Comparison of ENCODE assay signal across 7 cellular contexts in genomic region chr16:66752379-66752778, GRCh38. TPM values are rescaled to one million over a fixed set of nuclear protein-coding genes. Genes with fewer than 3 reads are reported as not detected.
DNase-seq lines count a peak whose midpoint lies in the region; ATAC-seq and TF ChIP-seq lines count a peak whose summit lies in the region.

No MANE protein-coding gene starts in this region.

- WGBS in endodermal cell (ENCODE audit: insufficient coverage in 1 of 2, insufficient read length in 1 of 2), 2 experiments = 75 to 81% methylated on average over 4 to 6 of the region's 6 CpGs

- in situ Hi-C loops in gastrocnemius medialis (cut with MboI; ENCODE audit: low sequenced_read_pairs in 4 of 4) = no loop called here

- no peak overlapping the region for H3K27ac Mint-ChIP-seq in endodermal cell

- H3K4me1 ChIP-seq in DND-41 (ENCODE audit: insufficient read depth, low read length) (peaks cover 39% of the 10 kb centered on the region), OCI-LY7 (ENCODE audit: insufficient read depth, low read length, poor library complexity, severe bottlenecking) (peaks cover 15% of the 10 kb centered on the region), endodermal cell (ENCODE audit: control insufficient read depth, insufficient read depth, low read length) (no peaks in the 10 kb centered on the region), gastrocnemius medialis (peaks cover 15 to 25% of the 10 kb centered on the region in 2 donors)

- peaks cover 16% of the 10 kb centered on the region for H3K4me1 Mint-ChIP-seq in endodermal cell

- peak overlapping the region; percentile 76 for H2AFZ ChIP-seq in DND-41 (ENCODE audit: low read depth, low read length)
- H2AFZ ChIP-seq in OCI-LY7 (ENCODE audit: low read length) = peak overlapping the region; percentile 20; the same call in 1 of the 2 replicates

- H3K4me2 ChIP-seq in DND-41 (ENCODE audit: insufficient read depth, low read length) (peak overlapping the region; percentile 77), OCI-LY7 (ENCODE audit: low read length) (peak overlapping the region; percentile 98; the same call in 1 of the 2 replicates)

- peaks cover 13% of the 10 kb centered on the region for H3K27me3 Mint-ChIP-seq in endodermal cell (ENCODE audit: insufficient read depth)

- H3K9me2 ChIP-seq in OCI-LY7 (ENCODE audit: insufficient read depth, low read length) = no peaks in the 10 kb centered on the region

- H3K4me3 ChIP-seq in DND-41 (ENCODE audit: low read depth in 1 of 2, low read length in 2 of 2) (peak overlapping the region; percentile 12 to 73; a peak in 2 of 4 replicates), OCI-LY7 (ENCODE audit: low read depth, low read length, poor library complexity, severe bottlenecking) (no peak overlapping the region), endodermal cell (ENCODE audit: low read length) (no peak overlapping the region), gastrocnemius medialis (peak overlapping the region in 2 of 4 donors; percentile 74 to 84)

- H3K27ac ChIP-seq in DND-41 (ENCODE audit: low read length) (no peak overlapping the region), OCI-LY7 (ENCODE audit: low read depth, low read length, poor library complexity, severe bottlenecking) (no peak overlapping the region), endodermal cell (ENCODE audit: low read depth, low read length) (no peak overlapping the region), gastrocnemius medialis (peak overlapping the region in 3 of 4 donors; percentile 78 to 96 (median 91))

- CTCF ChIA-PET in OCI-LY7 (lab: Charles Lee; ENCODE audit: unreplicated experiment) = interaction anchor here (0.5 to 1.0 kb wide), 3 partner anchors 39 to 122 kb away, joined by 3 to 5 read pairs (median 4); no protein-coding TSS in a partner anchor

- no peak for ATAC-seq in DND-41 (ENCODE audit: insufficient read depth, low read depth)
- ATAC-seq in gastrocnemius medialis = no peak
- ATAC-seq in HG02642 (IDR thresholded peaks at IDR 0.05; ENCODE audit: poor library complexity, unreplicated experiment) = no peak

- H3K79me2 ChIP-seq in DND-41 (ENCODE audit: insufficient read depth, low read length) = peaks cover 40% of the 10 kb centered on the region
- peaks cover 32% of the 10 kb centered on the region for H3K79me2 ChIP-seq in OCI-LY7 (ENCODE audit: insufficient read depth, low read depth, low read length)

- H3K9me3 Mint-ChIP-seq in endodermal cell = no peaks in the 10 kb centered on the region

- peak overlapping the region; percentile 85; the same call in 1 of the 2 replicates for H3K9ac ChIP-seq in DND-41 (ENCODE audit: low read depth, low read length)
- no peak overlapping the region for H3K9ac ChIP-seq in endodermal cell (ENCODE audit: extremely low read depth, low read length, poor library complexity, severe bottlenecking)

- no peaks in the 10 kb centered on the region for H3K9me3 ChIP-seq in DND-41 (ENCODE audit: insufficient read depth, low read length, severe bottlenecking)
- H3K9me3 ChIP-seq in OCI-LY7 (ENCODE audit: low read length) = no peaks in the 10 kb centered on the region
- H3K9me3 ChIP-seq in endodermal cell (ENCODE audit: control insufficient read depth, low read length) = no peaks in the 10 kb centered on the region
- H3K9me3 ChIP-seq in gastrocnemius medialis = no peaks in the 10 kb centered on the region

- peaks cover 20% of the 10 kb centered on the region for H3K36me3 Mint-ChIP-seq in endodermal cell (ENCODE audit: low read depth)

- H3K4me3 Mint-ChIP-seq in endodermal cell = peak overlapping the region; percentile 87

- intact Hi-C loops in OCI-LY7 (cut with micrococcal nuclease; ENCODE audit: unreplicated experiment) (loop anchor here (5.0 kb wide), 1 partner anchor 135 kb away; no protein-coding TSS in a partner anchor), gastrocnemius medialis (cut with DNase I; ENCODE audit: low total_unique reads) (no loop called here)

- POLR2A ChIA-PET in OCI-LY7 (lab: Charles Lee) = interaction anchor here (0.6 to 1.5 kb wide), 3 partner anchors 10 to 22 kb away, joined by 3 read pairs; no protein-coding TSS in a partner anchor

- TF ChIP-seq CTCF in DND-41 (IDR thresholded peaks at IDR 0.05; ENCODE audit: borderline replicate concordance, extremely low read depth, low read length, poor library complexity, severe bottlenecking) = no peak
- no peak for TF ChIP-seq CTCF in OCI-LY7 (conservative IDR thresholded peaks at IDR 0.05; ENCODE audit: low read length)
- TF ChIP-seq CTCF in endodermal cell (conservative IDR thresholded peaks at IDR 0.05) = no peak
- no peak for TF ChIP-seq CTCF in gastrocnemius medialis (IDR thresholded peaks at IDR 0.05 in 4 of 5, conservative IDR thresholded peaks at IDR 0.05 in 1 of 5)

- BruUV-seq in OCI-LY7 (replicated peaks; lab: Mats Ljungman, UMichigan) = no TSS peak

- no peak for DNase-seq in DND-41
- no peak for DNase-seq in OCI-LY7 (ENCODE audit: low spot score)
- DNase-seq in endodermal cell = no peak
- DNase-seq in gastrocnemius medialis = no peak
- DNase-seq in D341Med (ENCODE audit: low spot score) = no peak
- DNase-seq in NCI-H187 treated with DMSO at 0.1 percent for 48 hours (lab: John Stamatoyannopoulos, UW) = no peak

- H3K36me3 ChIP-seq in DND-41 (ENCODE audit: insufficient read depth, low read length) = peaks cover 27% of the 10 kb centered on the region
- H3K36me3 ChIP-seq in OCI-LY7 (ENCODE audit: insufficient read depth, low read length) = peaks cover 20% of the 10 kb centered on the region
- peaks cover 26% of the 10 kb centered on the region for H3K36me3 ChIP-seq in endodermal cell (ENCODE audit: control insufficient read depth, insufficient read depth, low read length)
- peaks cover 0 to 20% of the 10 kb centered on the region in 2 donors for H3K36me3 ChIP-seq in gastrocnemius medialis

- no peak for TF ChIP-seq POLR2A in gastrocnemius medialis (IDR thresholded peaks at IDR 0.05)

- H4K20me1 ChIP-seq in DND-41 (ENCODE audit: insufficient read depth, low read length) = peaks cover 16% of the 10 kb centered on the region
- H4K20me1 ChIP-seq in OCI-LY7 (ENCODE audit: insufficient read depth, low read length) = peaks cover 13% of the 10 kb centered on the region; the same call in 1 of the 2 replicates

- H3K27me3 ChIP-seq in DND-41 (ENCODE audit: insufficient read depth, low read length, poor library complexity) = peaks cover 10% of the 10 kb centered on the region
- peaks cover 5% of the 10 kb centered on the region for H3K27me3 ChIP-seq in endodermal cell (ENCODE audit: control insufficient read depth, insufficient read depth, low read length, poor library complexity, severe bottlenecking)
- H3K27me3 ChIP-seq in gastrocnemius medialis = no peaks in the 10 kb centered on the region

RNA-seq across cellular contexts. Expression of gene DYNC1LI2, which starts 1.0 kb away (rescaled TPM):
- 48.4 and 48.9 TPM in 2 replicates for total RNA-seq in OCI-LY7 (2014; rRNA removed; shearing (Covaris generic))
- total RNA-seq in OCI-LY7 (2022) (62.4 and 64.0 TPM in 2 replicates), endodermal cell (10 to 100 TPM; 89.5 to 95.9 TPM), gastrocnemius medialis (10 to 100 TPM; 57.4 to 80.3 (median 62.6) TPM)
- 87.1 TPM for polyA plus RNA-seq in endodermal cell (2013, experiment 1 of 2)
- 74.4 TPM for polyA plus RNA-seq in endodermal cell (2013, experiment 2 of 2)

RNA-seq across cellular contexts. Expression of gene TERB1, which starts 49.0 kb away (rescaled TPM):
- total RNA-seq in OCI-LY7 (2014; rRNA removed; shearing (Covaris generic)) = not detected in 2 replicates
- total RNA-seq in OCI-LY7 (2022) = 0.17 TPM in 1 of 2 replicates, not detected in the other
- not detected for total RNA-seq in endodermal cell
- not detected for polyA plus RNA-seq in endodermal cell (2013, experiment 1 of 2)
- polyA plus RNA-seq in endodermal cell (2013, experiment 2 of 2) = not detected
- total RNA-seq in gastrocnemius medialis = not detected

RNA-seq across cellular contexts. Expression of gene CMTM4, which starts 55.8 kb away (rescaled TPM):
- 0.03 TPM in 1 of 2 replicates, not detected in the other for total RNA-seq in OCI-LY7 (2014; rRNA removed; shearing (Covaris generic))
- total RNA-seq in OCI-LY7 (2022) = 0.76 and 1.3 TPM in 2 replicates
- total RNA-seq in endodermal cell = 10 to 100 TPM; 68.2 to 76.2 TPM
- 34.3 TPM for polyA plus RNA-seq in endodermal cell (2013, experiment 1 of 2)
- 30.7 TPM for polyA plus RNA-seq in endodermal cell (2013, experiment 2 of 2)
- 10 to 100 TPM in 1 of 4 donors, 1 to 10 TPM in 3; 5.7 to 15.0 (median 7.2) TPM for total RNA-seq in gastrocnemius medialis

Comparison
In these comparisons a context has a peak if more than half of its experiments do, and no peak if none do; other contexts are left out.
1. H3K27ac ChIP-seq: peak in gastrocnemius medialis (3 of 4); none in DND-41 (single experiment), OCI-LY7 (single experiment) and endodermal cell (single experiment).
2. H3K4me3 ChIP-seq: peak in DND-41 (2 of 2); none in OCI-LY7 (single experiment) and endodermal cell (single experiment).
3. RNA of gene CMTM4, which starts 55.8 kb away (total RNA-seq): 68.2 to 76.2 TPM in endodermal cell; 5.7 to 15.0 TPM in gastrocnemius medialis and 0.03 to 1.3 TPM in OCI-LY7; every median in the first group is over 4 times any median in the second.